In genomic region chr4:95510145-95510544, GRCh38 we compare ENCODE assay signal across 8 cellular contexts. TPM values are rescaled to one million over a fixed set of nuclear protein-coding genes. Genes with fewer than 3 reads are reported as not detected.
DNase-seq lines count a peak whose midpoint lies in the region; ATAC-seq and TF ChIP-seq lines count a peak whose summit lies in the region.

No MANE protein-coding gene starts in this region.

- peak; percentile 55 for ATAC-seq in GM18867 (IDR thresholded peaks at IDR 0.05; ENCODE audit: unreplicated experiment)
- no peak for ATAC-seq in psoas muscle
- ATAC-seq in HG03108 (IDR thresholded peaks at IDR 0.05; ENCODE audit: unreplicated experiment), result no peak
- ATAC-seq in activated naive CD4-positive, alpha-beta T cell treated with anti-CD3 and anti-CD28 coated beads, Interleukin-2, amount 50 U/mL, for 72 hours, result no peak
- no peak for ATAC-seq in activated CD4-positive, alpha-beta T cell treated with anti-CD3 and anti-CD28 coated beads for 36 hours

- peaks cover 4% of the 10 kb centered on the region for H3K27me3 Mint-ChIP-seq in activated CD4-positive, alpha-beta T cell treated with anti-CD3 and anti-CD28 coated beads for 36 hours

- DNase-seq in NCI-H1417 (lab: John Stamatoyannopoulos, UW) (peak in 2 of 3 experiments; percentile 1 to 56), colonic mucosa (no peak), psoas muscle (no peak)
- DNase-seq in activated naive CD4-positive, alpha-beta T cell treated with anti-CD3 and anti-CD28 coated beads, Interleukin-2, amount 50 U/mL, for 72 hours (ENCODE audit: low spot score in 2 of 2), result no peak
- DNase-seq in activated CD4-positive, alpha-beta T cell treated with anti-CD3 and anti-CD28 coated beads for 1 hour, result no peak
- DNase-seq in activated CD4-positive, alpha-beta T cell treated with anti-CD3 and anti-CD28 coated beads for 36 hours, result no peak

- H3K27me3 ChIP-seq in colonic mucosa, result no peaks in the 10 kb centered on the region
- no peaks in the 10 kb centered on the region for H3K27me3 ChIP-seq in psoas muscle (ENCODE audit: insufficient read depth in 3 of 3, low read length in 2 of 3)

- H3K4me1 ChIP-seq in colonic mucosa (no peaks in the 10 kb centered on the region), psoas muscle (no peaks in the 10 kb centered on the region)

- H3K4me3 Mint-ChIP-seq in activated CD4-positive, alpha-beta T cell treated with anti-CD3 and anti-CD28 coated beads for 36 hours, result no peak overlapping the region

- POLR2A ChIA-PET in activated CD4-positive, alpha-beta T cell treated with anti-CD3 and anti-CD28 coated beads for 36 hours (lab: Charles Lee), result no interaction called here

- intact Hi-C loops in colonic mucosa (cut with DNase I), result no loop called here
- intact Hi-C loops in psoas muscle (cut with DNase I), result no loop called here
- intact Hi-C loops in activated CD4-positive, alpha-beta T cell treated with anti-CD3 and anti-CD28 coated beads for 36 hours (cut with DNase I, micrococcal nuclease), result no loop called here

- H3K27ac Mint-ChIP-seq in activated naive CD4-positive, alpha-beta T cell treated with anti-CD3 and anti-CD28 coated beads, Interleukin-2, amount 50 U/mL, for 72 hours, result no peak overlapping the region
- H3K27ac Mint-ChIP-seq in activated CD4-positive, alpha-beta T cell treated with anti-CD3 and anti-CD28 coated beads for 36 hours, result no peak overlapping the region

- H3K9me3 ChIP-seq in colonic mucosa, result no peaks in the 10 kb centered on the region
- H3K9me3 ChIP-seq in psoas muscle, result no peaks in the 10 kb centered on the region

- H3K9ac ChIP-seq in colonic mucosa (ENCODE audit: low read depth in 2 of 2, low read length in 2 of 2), result no peak overlapping the region

- 11 to 18% (median 17%) methylated on average over 2 of the region's 2 CpGs for WGBS in psoas muscle, 3 donors

- CTCF ChIA-PET in activated CD4-positive, alpha-beta T cell treated with anti-CD3 and anti-CD28 coated beads for 36 hours (lab: Charles Lee), result interaction anchor here (1.2 to 1.9 kb wide), 4 partner anchors 9 to 43 kb away, joined by 4 to 6 read pairs (median 4); no protein-coding TSS in a partner anchor

- no peak overlapping the region for H3K4me3 ChIP-seq in colonic mucosa
- no peak overlapping the region for H3K4me3 ChIP-seq in psoas muscle

- peaks cover 6% of the 10 kb centered on the region for H3K4me1 Mint-ChIP-seq in activated CD4-positive, alpha-beta T cell treated with anti-CD3 and anti-CD28 coated beads for 36 hours

- peaks cover 0 to 6% of the 10 kb centered on the region in 2 donors for H3K36me3 Mint-ChIP-seq in activated naive CD4-positive, alpha-beta T cell treated with anti-CD3 and anti-CD28 coated beads, Interleukin-2, amount 50 U/mL, for 72 hours
- no peaks in the 10 kb centered on the region for H3K36me3 Mint-ChIP-seq in activated CD4-positive, alpha-beta T cell treated with anti-CD3 and anti-CD28 coated beads for 36 hours (ENCODE audit: low read depth)

- peaks cover 4 to 5% of the 10 kb centered on the region in 2 donors for H3K9me3 Mint-ChIP-seq in activated naive CD4-positive, alpha-beta T cell treated with anti-CD3 and anti-CD28 coated beads, Interleukin-2, amount 50 U/mL, for 72 hours
- H3K9me3 Mint-ChIP-seq in activated CD4-positive, alpha-beta T cell treated with anti-CD3 and anti-CD28 coated beads for 36 hours (ENCODE audit: low read depth), result no peaks in the 10 kb centered on the region

- TF ChIP-seq CTCF in colonic mucosa (IDR thresholded peaks at IDR 0.05), result peak; percentile 50
- TF ChIP-seq CTCF in psoas muscle (IDR thresholded peaks at IDR 0.05), result peak; percentile 39

- H3K36me3 ChIP-seq in colonic mucosa (no peaks in the 10 kb centered on the region), psoas muscle (ENCODE audit: insufficient read depth in 1 of 2, low read depth in 1 of 2) (no peaks in the 10 kb centered on the region)

- H3K27ac ChIP-seq in colonic mucosa (no peak overlapping the region), psoas muscle (no peak overlapping the region)

RNA-seq across cellular contexts. Expression of gene UNC5C, which starts 38.6 kb away (rescaled TPM):
- total RNA-seq in colonic mucosa (1 to 10 TPM; 3.9 to 4.2 TPM), psoas muscle (1 to 10 TPM in 1 of 4 donors, under 1 TPM in 3; 0.19 to 1.1 (median 0.42) TPM)
- polyA plus RNA-seq in psoas muscle, result under 1 TPM; 0.04 to 0.09 (median 0.05) TPM
- not detected for total RNA-seq in activated naive CD4-positive, alpha-beta T cell treated with anti-CD3 and anti-CD28 coated beads, Interleukin-2, amount 50 U/mL, for 72 hours
- under 1 TPM in 1 of 2 experiments, not detected in 1; 0.07 TPM for total RNA-seq in activated CD4-positive, alpha-beta T cell treated with anti-CD3 and anti-CD28 coated beads for 36 hours

Comparison
In these comparisons a context has a peak if more than half of its experiments do, and no peak if none do; other contexts are left out.
1. DNase-seq: peak in NCI-H1417 (2 of 3); none in colonic mucosa (single experiment), psoas muscle (0 of 2), activated naive CD4-positive, alpha-beta T cell treated with anti-CD3 and anti-CD28 coated beads, Interleukin-2, amount 50 U/mL, for 72 hours (0 of 2), activated CD4-positive, alpha-beta T cell treated with anti-CD3 and anti-CD28 coated beads for 1 hour (single experiment) and activated CD4-positive, alpha-beta T cell treated with anti-CD3 and anti-CD28 coated beads for 36 hours (single experiment).